ENCODE assay signal across 1 cellular context in the genomic region with DNA sequence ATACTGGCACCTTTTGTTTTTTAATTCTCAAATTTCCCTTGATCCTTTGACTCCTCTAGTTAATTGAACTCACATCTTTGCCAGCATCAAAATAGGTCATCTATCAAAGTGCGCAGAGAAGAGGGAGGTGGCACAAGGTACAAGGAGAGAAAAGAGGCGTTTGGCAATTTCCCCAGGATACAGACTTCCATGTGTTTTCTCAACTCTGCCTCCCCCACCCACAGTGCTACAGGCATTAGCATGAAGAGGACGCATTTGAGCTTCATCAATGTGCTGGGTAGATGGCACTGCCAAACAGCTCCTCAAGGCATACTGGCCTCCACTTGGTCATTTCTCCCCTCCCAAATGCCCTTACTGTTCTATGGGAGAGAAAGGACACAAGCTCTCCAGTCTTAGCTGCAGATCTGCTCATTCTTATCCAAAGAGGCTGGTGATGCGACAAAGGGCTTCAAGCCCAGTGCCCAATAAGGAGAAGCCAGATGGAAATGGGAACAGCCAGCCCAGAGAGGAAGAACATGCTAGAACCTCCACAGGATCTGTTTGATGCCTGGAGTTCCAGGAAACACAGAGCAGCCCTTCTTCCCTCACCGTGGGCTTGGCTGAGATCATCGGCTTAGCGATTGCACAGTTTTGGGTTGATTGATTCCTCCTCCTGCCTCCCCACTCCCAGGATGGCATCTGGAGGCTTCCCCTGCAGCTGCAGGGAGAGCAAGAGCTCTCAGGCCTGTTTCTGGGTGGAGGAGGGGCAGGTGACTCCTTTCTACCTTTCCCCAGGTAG.
TF ChIP-seq lines count a peak whose summit lies in the region.

No MANE protein-coding gene starts in this region.

TF ChIP-seq in SK-N-SH treated with all-trans-retinoic acid at 6 μM for 48 hours, 23 proteins besides CTCF, POLR2A, EP300 and RAD21 (continued from another document):
- TF ChIP-seq, protein P1, sequence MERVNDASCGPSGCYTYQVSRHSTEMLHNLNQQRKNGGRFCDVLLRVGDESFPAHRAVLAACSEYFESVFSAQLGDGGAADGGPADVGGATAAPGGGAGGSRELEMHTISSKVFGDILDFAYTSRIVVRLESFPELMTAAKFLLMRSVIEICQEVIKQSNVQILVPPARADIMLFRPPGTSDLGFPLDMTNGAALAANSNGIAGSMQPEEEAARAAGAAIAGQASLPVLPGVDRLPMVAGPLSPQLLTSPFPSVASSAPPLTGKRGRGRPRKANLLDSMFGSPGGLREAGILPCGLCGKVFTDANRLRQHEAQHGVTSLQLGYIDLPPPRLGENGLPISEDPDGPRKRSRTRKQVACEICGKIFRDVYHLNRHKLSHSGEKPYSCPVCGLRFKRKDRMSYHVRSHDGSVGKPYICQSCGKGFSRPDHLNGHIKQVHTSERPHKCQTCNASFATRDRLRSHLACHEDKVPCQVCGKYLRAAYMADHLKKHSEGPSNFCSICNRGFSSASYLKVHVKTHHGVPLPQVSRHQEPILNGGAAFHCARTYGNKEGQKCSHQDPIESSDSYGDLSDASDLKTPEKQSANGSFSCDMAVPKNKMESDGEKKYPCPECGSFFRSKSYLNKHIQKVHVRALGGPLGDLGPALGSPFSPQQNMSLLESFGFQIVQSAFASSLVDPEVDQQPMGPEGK (CRISPR knock-in tag; IDR thresholded peaks at IDR 0.05; ENCODE audit: borderline replicate concordance): no peak
- no peak for TF ChIP-seq ZC3H10 (CRISPR knock-in tag; IDR thresholded peaks at IDR 0.05)
- TF ChIP-seq, protein P2, sequence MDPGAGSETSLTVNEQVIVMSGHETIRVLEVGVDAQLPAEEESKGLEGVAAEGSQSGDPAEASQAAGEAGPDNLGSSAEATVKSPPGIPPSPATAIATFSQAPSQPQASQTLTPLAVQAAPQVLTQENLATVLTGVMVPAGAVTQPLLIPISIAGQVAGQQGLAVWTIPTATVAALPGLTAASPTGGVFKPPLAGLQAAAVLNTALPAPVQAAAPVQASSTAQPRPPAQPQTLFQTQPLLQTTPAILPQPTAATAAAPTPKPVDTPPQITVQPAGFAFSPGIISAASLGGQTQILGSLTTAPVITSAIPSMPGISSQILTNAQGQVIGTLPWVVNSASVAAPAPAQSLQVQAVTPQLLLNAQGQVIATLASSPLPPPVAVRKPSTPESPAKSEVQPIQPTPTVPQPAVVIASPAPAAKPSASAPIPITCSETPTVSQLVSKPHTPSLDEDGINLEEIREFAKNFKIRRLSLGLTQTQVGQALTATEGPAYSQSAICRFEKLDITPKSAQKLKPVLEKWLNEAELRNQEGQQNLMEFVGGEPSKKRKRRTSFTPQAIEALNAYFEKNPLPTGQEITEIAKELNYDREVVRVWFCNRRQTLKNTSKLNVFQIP (CRISPR knock-in tag; IDR thresholded peaks at IDR 0.05; ENCODE audit: borderline replicate concordance, low read depth): no peak
- no peak for TF ChIP-seq ZFP30 (CRISPR knock-in tag; IDR thresholded peaks at IDR 0.05)
- TF ChIP-seq, protein P3, sequence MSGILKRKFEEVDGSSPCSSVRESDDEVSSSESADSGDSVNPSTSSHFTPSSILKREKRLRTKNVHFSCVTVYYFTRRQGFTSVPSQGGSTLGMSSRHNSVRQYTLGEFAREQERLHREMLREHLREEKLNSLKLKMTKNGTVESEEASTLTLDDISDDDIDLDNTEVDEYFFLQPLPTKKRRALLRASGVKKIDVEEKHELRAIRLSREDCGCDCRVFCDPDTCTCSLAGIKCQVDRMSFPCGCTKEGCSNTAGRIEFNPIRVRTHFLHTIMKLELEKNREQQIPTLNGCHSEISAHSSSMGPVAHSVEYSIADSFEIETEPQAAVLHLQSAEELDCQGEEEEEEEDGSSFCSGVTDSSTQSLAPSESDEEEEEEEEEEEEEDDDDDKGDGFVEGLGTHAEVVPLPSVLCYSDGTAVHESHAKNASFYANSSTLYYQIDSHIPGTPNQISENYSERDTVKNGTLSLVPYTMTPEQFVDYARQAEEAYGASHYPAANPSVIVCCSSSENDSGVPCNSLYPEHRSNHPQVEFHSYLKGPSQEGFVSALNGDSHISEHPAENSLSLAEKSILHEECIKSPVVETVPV (CRISPR knock-in tag; IDR thresholded peaks at IDR 0.05): no peak
- TF ChIP-seq SNAI2 (CRISPR knock-in tag; IDR thresholded peaks at IDR 0.05): no peak
- TF ChIP-seq, protein P4, sequence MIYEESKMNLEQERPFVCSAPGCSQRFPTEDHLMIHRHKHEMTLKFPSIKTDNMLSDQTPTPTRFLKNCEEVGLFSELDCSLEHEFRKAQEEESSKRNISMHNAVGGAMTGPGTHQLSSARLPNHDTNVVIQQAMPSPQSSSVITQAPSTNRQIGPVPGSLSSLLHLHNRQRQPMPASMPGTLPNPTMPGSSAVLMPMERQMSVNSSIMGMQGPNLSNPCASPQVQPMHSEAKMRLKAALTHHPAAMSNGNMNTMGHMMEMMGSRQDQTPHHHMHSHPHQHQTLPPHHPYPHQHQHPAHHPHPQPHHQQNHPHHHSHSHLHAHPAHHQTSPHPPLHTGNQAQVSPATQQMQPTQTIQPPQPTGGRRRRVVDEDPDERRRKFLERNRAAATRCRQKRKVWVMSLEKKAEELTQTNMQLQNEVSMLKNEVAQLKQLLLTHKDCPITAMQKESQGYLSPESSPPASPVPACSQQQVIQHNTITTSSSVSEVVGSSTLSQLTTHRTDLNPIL (CRISPR knock-in tag; IDR thresholded peaks at IDR 0.05; ENCODE audit: low read depth): no peak
- TF ChIP-seq RARB (CRISPR knock-in tag; IDR thresholded peaks at IDR 0.05): no peak
